ENCODE assay signal across 8 cellular contexts in genomic region chr3:186932281-186933181, GRCh38. TPM values are rescaled to one million over a fixed set of nuclear protein-coding genes. Genes with fewer than 3 reads are reported as not detected.
DNase-seq lines count a peak whose midpoint lies in the region; ATAC-seq and TF ChIP-seq lines count a peak whose summit lies in the region.

No MANE protein-coding gene starts in this region.

- peak; percentile 30 for DNase-seq in activated naive CD4-positive, alpha-beta T cell treated with Interleukin-2 at 50 U/mL for 16 hours
- no peak for DNase-seq in activated naive CD4-positive, alpha-beta T cell (lab: John Stamatoyannopoulos, UW)
- DNase-seq in adrenal gland: no peak
- DNase-seq in kidney tubule cell (ENCODE audit: low spot score): peak; percentile 21
- peak; percentile 46 for DNase-seq in superior temporal gyrus (ENCODE audit: extremely low spot score)
- DNase-seq in posterior vena cava (ENCODE audit: low spot score): no peak
- DNase-seq in NCI-H510A (lab: John Stamatoyannopoulos, UW): no peak

- peak overlapping the region in 3 of 5 donors; percentile 27 to 89 (median 68) for H3K27ac ChIP-seq in adrenal gland

- no peaks in the 10 kb centered on the region for H3K4me1 ChIP-seq in adrenal gland (replicated peaks in 1 of 2)

- H3K9me3 ChIP-seq in adrenal gland (replicated peaks in 1 of 3): no peaks in the 10 kb centered on the region

- no peaks in the 10 kb centered on the region for H3K36me3 ChIP-seq in adrenal gland (replicated peaks in 1 of 2)

- peak overlapping the region in 1 of 4 donors; percentile 74 for H3K4me3 ChIP-seq in adrenal gland

- 43 to 50% (median 47%) methylated on average over 15 of the region's 15 CpGs for WGBS in adrenal gland, 4 donors

- intact Hi-C loops in adrenal gland (cut with DNase I): no loop called here
- intact Hi-C loops in posterior vena cava (cut with DNase I): loop anchor here in 1 of 2 donors (5.0 kb wide), 1 partner anchor 40 kb away; no protein-coding TSS in a partner anchor

- no peaks in the 10 kb centered on the region for H3K27me3 ChIP-seq in adrenal gland

- TF ChIP-seq POLR2A in adrenal gland (IDR thresholded peaks at IDR 0.05): no peak

- TF ChIP-seq CTCF in adrenal gland (IDR thresholded peaks at IDR 0.05): no peak

- no peak for ATAC-seq in HG03097 (IDR thresholded peaks at IDR 0.05; ENCODE audit: low FRiP score, unreplicated experiment)

RNA-seq across cellular contexts. Expression of gene ST6GAL1, which starts 2.2 kb away (rescaled TPM):
- total RNA-seq in adrenal gland (10 to 100 TPM; 28.4 to 95.0 (median 60.6) TPM), posterior vena cava (10 to 100 TPM; 41.9 to 53.3 TPM)
- 10 to 100 TPM in 2 of 3 donors, 1 to 10 TPM in 1; 7.2 to 30.9 (median 10.6) TPM for polyA plus RNA-seq in adrenal gland

Comparison
In these comparisons a context has a peak if more than half of its experiments do, and no peak if none do; other contexts are left out.
1. DNase-seq: peak in activated naive CD4-positive, alpha-beta T cell treated with Interleukin-2 at 50 U/mL for 16 hours (single experiment), kidney tubule cell (single experiment) and superior temporal gyrus (single experiment); none in activated naive CD4-positive, alpha-beta T cell (0 of 4), adrenal gland (0 of 7), posterior vena cava (single experiment) and NCI-H510A (single experiment).